In genomic region chr6:132751306-132751705, GRCh38 we compare ENCODE assay signal across 12 cellular contexts. TPM values are rescaled to one million over a fixed set of nuclear protein-coding genes. Genes with fewer than 3 reads are reported as not detected.
DNase-seq lines count a peak whose midpoint lies in the region; ATAC-seq lines count a peak whose summit lies in the region.
"Had no signal": no experiment of that assay in that cellular context is flagged by ENCODE, and none has a peak within 500 bp of the region (broad histone marks: within the 10 kb centered on the region; RNA-seq: fewer than 3 reads in every experiment).

No MANE protein-coding gene starts in this region.

- intact Hi-C loops in Right ventricle myocardium superior (cut with DNase I) (no loop called here), left cardiac atrium (cut with DNase I) (no loop called here)

- peaks cover 26 to 27% (median 27%) of the 10 kb centered on the region in 3 donors for H3K4me1 Mint-ChIP-seq in IgD-negative memory B cell
- peaks cover 16 to 19% of the 10 kb centered on the region in 2 donors for H3K4me1 Mint-ChIP-seq in stimulated activated naive B cell treated with anti-CD40 and anti-IgM and Interleukin-4, amounts not matched to agents 10 μg/mL and 1 μg/mL and 100 μg/mL, for 72 hours
- H3K4me1 Mint-ChIP-seq: mesothelial cell of epicardium had no signal

- H3K36me3 Mint-ChIP-seq in IgD-negative memory B cell, result peaks cover 14% of the 10 kb centered on the region
- peaks cover 22 to 30% of the 10 kb centered on the region in 2 donors for H3K36me3 Mint-ChIP-seq in stimulated activated naive B cell treated with anti-CD40 and anti-IgM and Interleukin-4, amounts not matched to agents 10 μg/mL and 1 μg/mL and 100 μg/mL, for 72 hours
- H3K36me3 Mint-ChIP-seq: mesothelial cell of epicardium had no signal

- H3K27me3 Mint-ChIP-seq in IgD-negative memory B cell, result no peaks in the 10 kb centered on the region
- H3K27me3 Mint-ChIP-seq in stimulated activated naive B cell treated with anti-CD40 and anti-IgM and Interleukin-4, amounts not matched to agents 10 μg/mL and 1 μg/mL and 100 μg/mL, for 72 hours, result no peaks in the 10 kb centered on the region

- DNase-seq in Right ventricle myocardium superior (no peak), left cardiac atrium (no peak), NCI-H748 (lab: John Stamatoyannopoulos, UW; ENCODE audit: unreplicated experiment) (no peak), OCI-M2 (lab: John Stamatoyannopoulos, UW; ENCODE audit: unreplicated experiment) (no peak)
- DNase-seq in stimulated activated naive B cell treated with anti-CD40 and anti-IgM and Interleukin-4, amounts not matched to agents 10 μg/mL and 1 μg/mL and 100 μg/mL, for 72 hours, result no peak
- DNase-seq: heart left ventricle; stimulated activated naive CD4-positive, alpha-beta T cell treated with Interleukin-2 at 50 U/mL for 16 hours had no signal

- H3K9me3 Mint-ChIP-seq in IgD-negative memory B cell, result peaks cover 0 to 1% (median 0%) of the 10 kb centered on the region in 3 donors
- H3K9me3 Mint-ChIP-seq in stimulated activated naive B cell treated with anti-CD40 and anti-IgM and Interleukin-4, amounts not matched to agents 10 μg/mL and 1 μg/mL and 100 μg/mL, for 72 hours, result no peaks in the 10 kb centered on the region
- H3K9me3 Mint-ChIP-seq: mesothelial cell of epicardium had no signal

- ATAC-seq in Right ventricle myocardium superior (ENCODE audit: poor library complexity), result peak; percentile 29
- ATAC-seq in left cardiac atrium, result no peak
- peak; percentile 27 for ATAC-seq in HG02798 (IDR thresholded peaks at IDR 0.05; ENCODE audit: poor library complexity, unreplicated experiment)
- peak; percentile 60 to 62 for ATAC-seq in stimulated activated naive B cell treated with anti-CD40 and anti-IgM and Interleukin-4, amounts not matched to agents 10 μg/mL and 1 μg/mL and 100 μg/mL, for 72 hours (replicated peaks)
- no peak for ATAC-seq in GM18870 (IDR thresholded peaks at IDR 0.05; ENCODE audit: unreplicated experiment)

- peak overlapping the region; percentile 74 to 85 (median 82) for H3K27ac Mint-ChIP-seq in IgD-negative memory B cell
- peak overlapping the region; percentile 85 for H3K27ac Mint-ChIP-seq in stimulated activated naive B cell treated with anti-CD40 and anti-IgM and Interleukin-4, amounts not matched to agents 10 μg/mL and 1 μg/mL and 100 μg/mL, for 72 hours
- H3K27ac Mint-ChIP-seq: mesothelial cell of epicardium had no signal

- H3K4me3 Mint-ChIP-seq in IgD-negative memory B cell, result peak overlapping the region in 3 of 4 donors; percentile 3 to 79 (median 76)
- peak overlapping the region; percentile 52 to 62 for H3K4me3 Mint-ChIP-seq in stimulated activated naive B cell treated with anti-CD40 and anti-IgM and Interleukin-4, amounts not matched to agents 10 μg/mL and 1 μg/mL and 100 μg/mL, for 72 hours
- H3K4me3 Mint-ChIP-seq: mesothelial cell of epicardium had no signal

RNA-seq across cellular contexts. Expression of gene VNN2, which starts 6.4 kb away (rescaled TPM):
- 1.9 TPM for total RNA-seq in Right ventricle myocardium superior
- 1 to 10 TPM; 3.8 to 4.1 TPM for total RNA-seq in left cardiac atrium
- polyA plus RNA-seq in IgD-negative memory B cell, result 40.4 TPM
- total RNA-seq: mesothelial cell of epicardium had no signal
- polyA plus RNA-seq: AG04450 had no signal

RNA-seq across cellular contexts. Expression of gene VNN1, which starts 37.5 kb away (rescaled TPM):
- total RNA-seq in Right ventricle myocardium superior, result 1.7 TPM
- 1 to 10 TPM; 1.1 to 4.5 TPM for total RNA-seq in left cardiac atrium
- not detected for polyA plus RNA-seq in IgD-negative memory B cell
- total RNA-seq: mesothelial cell of epicardium had no signal

RNA-seq across cellular contexts. Expression of gene SLC18B1, which starts 47.1 kb away (rescaled TPM):
- total RNA-seq in Right ventricle myocardium superior (3.7 TPM), left cardiac atrium (1 to 10 TPM; 5.4 to 5.9 TPM)
- polyA plus RNA-seq in IgD-negative memory B cell, result 11.3 TPM

Comparison
In these comparisons a context has a peak if more than half of its experiments do, and no peak if none do; other contexts are left out.
1. ATAC-seq: peak in Right ventricle myocardium superior (single experiment), HG02798 (single experiment) and stimulated activated naive B cell treated with anti-CD40 and anti-IgM and Interleukin-4, amounts not matched to agents 10 μg/mL and 1 μg/mL and 100 μg/mL, for 72 hours (2 of 2); none in left cardiac atrium (0 of 2) and GM18870 (single experiment).